ENCODE assay signal across 17 cellular contexts in genomic region chr2:128404709-128405466, GRCh38.
DNase-seq lines count a peak whose midpoint lies in the region; ATAC-seq lines count a peak whose summit lies in the region.
"Had no signal": no experiment of that assay in that cellular context is flagged by ENCODE, and none has a peak within 500 bp of the region (broad histone marks: within the 10 kb centered on the region; RNA-seq: fewer than 3 reads in every experiment).

No MANE protein-coding gene starts in this region.

- no peaks in the 10 kb centered on the region for H3K9me3 ChIP-seq in right cardiac atrium (ENCODE audit: control insufficient read depth, low read length)
- H3K9me3 ChIP-seq: MG63 had no signal

- no peak overlapping the region for H3K4me3 ChIP-seq in right cardiac atrium (ENCODE audit: low read length)
- H3K4me3 ChIP-seq: MG63, PC-9 had no signal

- no peak overlapping the region for H3K27ac ChIP-seq in right cardiac atrium (ENCODE audit: low read length)
- H3K27ac ChIP-seq: KMS-11, PC-9 had no signal

- peak; percentile 15 for DNase-seq in cardiac septum (ENCODE audit: low spot score)
- DNase-seq in right cardiac atrium: no peak
- peak; percentile 44 for DNase-seq in islet precursor cell
- peak; percentile 41 for DNase-seq in sciatic nerve (ENCODE audit: low spot score)
- no peak for DNase-seq in GM03348 (ENCODE audit: low spot score)
- DNase-seq in pons (ENCODE audit: low spot score): no peak
- no peak for DNase-seq in NCI-H2227 treated with DMSO at 0.1 percent for 48 hours (lab: John Stamatoyannopoulos, UW)
- DNase-seq: CD4-positive, alpha-beta T cell; DMS79; MG63; NCI-H1105 treated with DMSO at 0.1 percent for 48 hours; NCI-H187; NCI-H446 treated with DMSO at 0.1 percent for 48 hours; NCI-H774; PC-9 had no signal

- H3K4me1 ChIP-seq in right cardiac atrium (ENCODE audit: control insufficient read depth, insufficient read depth, low read length): no peaks in the 10 kb centered on the region

- WGBS in right cardiac atrium: 73% methylated on average over 11 of the region's 11 CpGs

- intact Hi-C loops in cardiac septum (cut with DNase I) (no loop called here), right cardiac atrium (cut with DNase I) (no loop called here), sciatic nerve (cut with DNase I) (no loop called here)

- H3K27me3 ChIP-seq in right cardiac atrium (ENCODE audit: control insufficient read depth, insufficient read depth): no peaks in the 10 kb centered on the region
- H3K27me3 ChIP-seq: MG63 had no signal

- ATAC-seq in right cardiac atrium: no peak
- ATAC-seq in sciatic nerve: no peak
- ATAC-seq in GM21526 (IDR thresholded peaks at IDR 0.05; ENCODE audit: low FRiP score, unreplicated experiment): no peak

Comparison
In these comparisons a context has a peak if more than half of its experiments do, and no peak if none do; other contexts are left out.
1. DNase-seq: peak in cardiac septum (single experiment), islet precursor cell (single experiment) and sciatic nerve (single experiment); none in right cardiac atrium (0 of 3), GM03348 (single experiment), pons (single experiment) and NCI-H2227 treated with DMSO at 0.1 percent for 48 hours (single experiment).